1 cellular context compared by ENCODE assay signal in genomic region chr17:82231312-82231561, GRCh38.
TF ChIP-seq lines count a peak whose summit lies in the region.

No MANE protein-coding gene starts in this region.

TF ChIP-seq in IMR-90, 13 proteins besides CTCF, POLR2A, EP300 and RAD21:
- TF ChIP-seq BHLHE40 (IDR thresholded peaks at IDR 0.05; ENCODE audit: low read depth, low read length): no peak
- TF ChIP-seq MXI1 (IDR thresholded peaks at IDR 0.05; ENCODE audit: borderline replicate concordance, low read depth, low read length): no peak
- TF ChIP-seq MAFK (IDR thresholded peaks at IDR 0.05; ENCODE audit: low read depth, low read length): no peak
- TF ChIP-seq SMC3 (IDR thresholded peaks at IDR 0.05; ENCODE audit: low read depth, low read length): no peak
